Comparison of ENCODE assay signal across 8 cellular contexts in the genomic region with DNA sequence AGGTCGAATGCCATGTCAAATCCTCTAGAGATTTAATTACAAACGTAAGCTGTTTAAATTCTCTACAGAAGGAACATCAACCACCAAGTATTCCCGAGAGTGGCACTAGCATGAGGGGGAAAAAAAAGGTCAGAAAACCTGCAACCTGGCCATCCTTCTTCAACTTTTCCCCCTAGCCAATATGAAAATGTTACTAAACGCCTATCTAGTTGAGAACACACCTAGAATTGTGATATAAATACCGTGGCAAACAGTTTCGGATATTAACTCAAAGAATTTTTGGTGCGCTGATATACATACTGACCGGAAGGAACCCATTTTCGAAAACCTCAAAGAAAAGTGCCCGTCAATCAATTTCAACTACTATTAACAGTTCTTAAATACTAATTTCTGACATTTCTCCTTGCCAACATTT. TPM values are rescaled to one million over a fixed set of nuclear protein-coding genes. Genes with fewer than 3 reads are reported as not detected.
DNase-seq lines count a peak whose midpoint lies in the region; ATAC-seq, FAIRE-seq and TF ChIP-seq lines count a peak whose summit lies in the region.

No MANE protein-coding gene starts in this region.

- H3K4me3 ChIP-seq in right atrium auricular region = peak overlapping the region; percentile 92 to 97
- peak overlapping the region; percentile 100 for H3K4me3 ChIP-seq in astrocyte (ENCODE audit: insufficient read depth, low read depth, low read length)
- peak overlapping the region; percentile 74 for H3K4me3 ChIP-seq in lower lobe of right lung
- peak overlapping the region; percentile 99 for H3K4me3 ChIP-seq in aorta (ENCODE audit: low read length in 2 of 2)

- no peaks in the 10 kb centered on the region for H3K9me3 Mint-ChIP-seq in astrocyte (ENCODE audit: unreplicated experiment)

- intact Hi-C loops in Right ventricle myocardium superior (cut with DNase I) (no loop called here), lower lobe of right lung (cut with DNase I) (no loop called here), aorta (cut with DNase I) (loop anchor here (5.0 to 10.0 kb wide), 3 partner anchors 40 to 115 kb away; a partner anchor contains a TSS)

- ATAC-seq in Right ventricle myocardium superior (ENCODE audit: poor library complexity) = no peak
- no peak for ATAC-seq in lower lobe of right lung
- ATAC-seq in aorta (ENCODE audit: low FRiP score) = no peak
- ATAC-seq in GM21528 (IDR thresholded peaks at IDR 0.05; ENCODE audit: low FRiP score, unreplicated experiment) = no peak

- H3K4me1 Mint-ChIP-seq in astrocyte (ENCODE audit: low read depth, unreplicated experiment) = peaks cover 27% of the 10 kb centered on the region

- 5 to 7% methylated on average over 10 of the region's 10 CpGs for WGBS in aorta, 2 donors

- no peaks in the 10 kb centered on the region for H3K9me3 ChIP-seq in right atrium auricular region
- H3K9me3 ChIP-seq in astrocyte (ENCODE audit: insufficient read depth, low read depth, low read length) = no peaks in the 10 kb centered on the region
- no peaks in the 10 kb centered on the region for H3K9me3 ChIP-seq in lower lobe of right lung
- H3K9me3 ChIP-seq in aorta (ENCODE audit: control insufficient read depth, low read length) = no peaks in the 10 kb centered on the region

- peak overlapping the region; percentile 100 for H3K27ac Mint-ChIP-seq in astrocyte (ENCODE audit: unreplicated experiment)

- H3K4me1 ChIP-seq in right atrium auricular region (peaks cover 0 to 58% of the 10 kb centered on the region in 2 donors), astrocyte (ENCODE audit: insufficient read depth, low read length) (peaks cover 39% of the 10 kb centered on the region), lower lobe of right lung (peaks cover 64% of the 10 kb centered on the region), aorta (ENCODE audit: control insufficient read depth in 1 of 2, insufficient read depth in 2 of 2, low read length in 2 of 2) (peaks cover 0 to 8% of the 10 kb centered on the region in 2 donors)

- H3K9ac ChIP-seq in astrocyte (ENCODE audit: low read length) = peak overlapping the region; percentile 100

- H3K27ac ChIP-seq in right atrium auricular region (peak overlapping the region; percentile 17 to 99), astrocyte (ENCODE audit: low read depth, low read length) (peak overlapping the region; percentile 98), lower lobe of right lung (peak overlapping the region; percentile 13), aorta (ENCODE audit: low read depth in 1 of 2, low read length in 2 of 2) (no peak overlapping the region), caudate nucleus (ENCODE audit: low read depth, low read length) (no peak overlapping the region)

- DNase-seq in right atrium auricular region (ENCODE audit: low spot score) (no peak), Right ventricle myocardium superior (no peak), astrocyte (ENCODE audit: low read depth) (no peak), lower lobe of right lung (no peak), aorta (no peak), hepatic stellate cell (ENCODE audit: low spot score) (no peak), caudate nucleus (lab: John Stamatoyannopoulos, UW) (no peak)

- H3K4me2 ChIP-seq in astrocyte (ENCODE audit: low read length) = peak overlapping the region; percentile 98

- no peak overlapping the region for H2AFZ ChIP-seq in astrocyte (ENCODE audit: low read depth, low read length)

- H3K36me3 ChIP-seq in right atrium auricular region (peaks cover 30% of the 10 kb centered on the region), astrocyte (ENCODE audit: insufficient read depth, low read length) (peaks cover 32% of the 10 kb centered on the region), lower lobe of right lung (peaks cover 55% of the 10 kb centered on the region), aorta (ENCODE audit: control insufficient read depth in 1 of 2, insufficient read depth in 2 of 2, low read length in 1 of 2) (peaks cover 0 to 6% of the 10 kb centered on the region in 2 donors)

- no peak for FAIRE-seq in astrocyte (lab: Jason Lieb, UNC)

- peak overlapping the region; percentile 100 for H3K4me3 Mint-ChIP-seq in astrocyte (ENCODE audit: unreplicated experiment)

- no peaks in the 10 kb centered on the region for H3K27me3 Mint-ChIP-seq in astrocyte (ENCODE audit: low read depth, unreplicated experiment)

- peaks cover 17% of the 10 kb centered on the region for H3K36me3 Mint-ChIP-seq in astrocyte (ENCODE audit: low read depth, unreplicated experiment)

- peaks cover 67% of the 10 kb centered on the region for H4K20me1 ChIP-seq in astrocyte (ENCODE audit: insufficient read depth, low read length)

- H3K27me3 ChIP-seq in right atrium auricular region = no peaks in the 10 kb centered on the region
- H3K27me3 ChIP-seq in astrocyte (ENCODE audit: insufficient read depth, low read length) = no peaks in the 10 kb centered on the region
- no peaks in the 10 kb centered on the region for H3K27me3 ChIP-seq in lower lobe of right lung (ENCODE audit: low read depth)
- no peaks in the 10 kb centered on the region for H3K27me3 ChIP-seq in aorta (ENCODE audit: control insufficient read depth in 1 of 2, insufficient read depth in 2 of 2, low read length in 1 of 2)

- no peak for TF ChIP-seq CTCF in right atrium auricular region (IDR thresholded peaks at IDR 0.05)
- no peak for TF ChIP-seq CTCF in astrocyte (IDR thresholded peaks at IDR 0.05; ENCODE audit: insufficient read depth, low read depth, low read length)
- TF ChIP-seq CTCF in lower lobe of right lung (IDR thresholded peaks at IDR 0.05) = no peak

- peaks cover 68% of the 10 kb centered on the region for H3K79me2 ChIP-seq in astrocyte (ENCODE audit: insufficient read depth, low read length)

RNA-seq across cellular contexts. Expression of a gene that starts 1.8 kb away (rescaled TPM):
- total RNA-seq in right atrium auricular region = 100 to 1,000 TPM; 254 to 277 TPM
- 238 TPM for total RNA-seq in Right ventricle myocardium superior
- total RNA-seq in astrocyte = 525 and 536 TPM in 2 replicates
- 388 TPM for total RNA-seq in lower lobe of right lung
- 100 to 1,000 TPM; 257 to 313 TPM for total RNA-seq in aorta
- 100 to 1,000 TPM; 260 to 378 TPM for polyA plus RNA-seq in aorta

RNA-seq across cellular contexts. Expression of a gene that starts 12.4 kb away (rescaled TPM):
- total RNA-seq in right atrium auricular region (under 1 TPM in 1 of 2 donors, not detected in 1; 0.12 TPM), Right ventricle myocardium superior (0.27 TPM), astrocyte (not detected in 2 replicates), lower lobe of right lung (1.1 TPM), aorta (1 to 10 TPM in 1 of 2 donors, under 1 TPM in 1; 0.39 to 2.3 TPM)
- polyA plus RNA-seq in aorta = under 1 TPM in 1 of 2 donors, not detected in 1; 0.25 TPM

Comparison
In these comparisons a context has a peak if more than half of its experiments do, and no peak if none do; other contexts are left out.
1. H3K27ac ChIP-seq: peak in right atrium auricular region (2 of 2), astrocyte (single experiment) and lower lobe of right lung (single experiment); none in aorta (0 of 2) and caudate nucleus (single experiment).
2. intact Hi-C loops: an anchor here in aorta (5.0 to 10.0 kb wide); none called in Right ventricle myocardium superior and lower lobe of right lung.
3. Peak in every context shown above with its lines, with median percentiles within 50 percentile points of each other: H3K4me3 ChIP-seq.